ENCODE assay signal across 8 cellular contexts in genomic region chr2:176187306-176188217, GRCh38. TPM values are rescaled to one million over a fixed set of nuclear protein-coding genes. Genes with fewer than 3 reads are reported as not detected.
DNase-seq lines count a peak whose midpoint lies in the region; ATAC-seq and TF ChIP-seq lines count a peak whose summit lies in the region.

No MANE protein-coding gene starts in this region.

- H3K27me3 ChIP-seq in KMS-11 (ENCODE audit: insufficient read depth, low read depth) = no peaks in the 10 kb centered on the region; the same call in 1 of the 2 replicates
- H3K27me3 ChIP-seq in vagina = peaks cover 20% of the 10 kb centered on the region

- H3K27me3 Mint-ChIP-seq in MCF 10A (ENCODE audit: insufficient read depth, unreplicated experiment) (no peaks in the 10 kb centered on the region), memory B cell (peaks cover 16% of the 10 kb centered on the region)

- no peaks in the 10 kb centered on the region for H3K9me3 ChIP-seq in vagina

- H3K79me2 ChIP-seq in KMS-11 (ENCODE audit: insufficient read depth, low read depth) = no peaks in the 10 kb centered on the region

- peak overlapping the region; percentile 11 for H3K4me3 ChIP-seq in KMS-11 (IDR thresholded peaks at IDR 0.05; ENCODE audit: insufficient read depth, low read depth, low read length)
- H3K4me3 ChIP-seq in vagina = peak overlapping the region; percentile 46 to 57

- H3K4me3 Mint-ChIP-seq in MCF 10A (ENCODE audit: unreplicated experiment) (peak overlapping the region; percentile 41), memory B cell (peak overlapping the region; percentile 89)

- BruUV-seq in MCF 10A (replicated peaks; lab: Mats Ljungman, UMichigan) = no TSS peak

- DNase-seq in EH (ENCODE audit: low read depth) (peak; percentile 8), MCF 10A (ENCODE audit: unreplicated experiment) (no peak), memory B cell (ENCODE audit: low spot score in 2 of 2) (no peak), vagina (ENCODE audit: extremely low spot score in 2 of 2) (no peak), epidermal melanocyte (ENCODE audit: insufficient read length, low spot score) (no peak), SKM-1 (lab: John Stamatoyannopoulos, UW; ENCODE audit: unreplicated experiment) (no peak)

- POLR2A ChIA-PET in MCF 10A (lab: Yijun Ruan, JAX) = interaction anchor here (0.7 kb wide), 1 partner anchor 12 kb away, joined by 3 read pairs; no protein-coding TSS in a partner anchor

- H3K9ac ChIP-seq in KMS-11 = peak overlapping the region; percentile 61; the same call in 1 of the 2 replicates

- TF ChIP-seq CTCF in KMS-11 (conservative IDR thresholded peaks at IDR 0.05; ENCODE audit: low read depth, low read length) (no peak), MCF 10A (IDR thresholded peaks at IDR 0.05; ENCODE audit: unreplicated experiment) (no peak), vagina (IDR thresholded peaks at IDR 0.05) (no peak)

- no peaks in the 10 kb centered on the region for H4K20me1 ChIP-seq in KMS-11 (ENCODE audit: insufficient read depth)

- H3K4me2 ChIP-seq in KMS-11 = peak overlapping the region; percentile 31

- peak overlapping the region; percentile 70; the same call in 1 of the 2 replicates for H2AFZ ChIP-seq in KMS-11 (ENCODE audit: low read depth)

- H3K4me1 ChIP-seq in KMS-11 (ENCODE audit: low read depth, poor library complexity, severe bottlenecking) (no peaks in the 10 kb centered on the region), vagina (peaks cover 25% of the 10 kb centered on the region)

- no peaks in the 10 kb centered on the region for H3K36me3 Mint-ChIP-seq in MCF 10A (ENCODE audit: insufficient read depth, unreplicated experiment)
- no peaks in the 10 kb centered on the region for H3K36me3 Mint-ChIP-seq in memory B cell

- no peak for ATAC-seq in memory B cell (ENCODE audit: low read depth)
- ATAC-seq in HG03025 (IDR thresholded peaks at IDR 0.05; ENCODE audit: low FRiP score, unreplicated experiment) = no peak

- H3K4me1 Mint-ChIP-seq in MCF 10A (ENCODE audit: insufficient read depth, unreplicated experiment) (no peaks in the 10 kb centered on the region), memory B cell (peaks cover 14% of the 10 kb centered on the region)

- H3K9me3 Mint-ChIP-seq in MCF 10A (ENCODE audit: unreplicated experiment) = no peaks in the 10 kb centered on the region
- H3K9me3 Mint-ChIP-seq in memory B cell = no peaks in the 10 kb centered on the region

- H3K27ac ChIP-seq in KMS-11 (no peak overlapping the region), vagina (peak overlapping the region; percentile 32)

- H3K27ac Mint-ChIP-seq in MCF 10A (ENCODE audit: low read depth, unreplicated experiment) = no peak overlapping the region
- H3K27ac Mint-ChIP-seq in memory B cell = no peak overlapping the region

- CTCF ChIA-PET in MCF 10A (lab: Yijun Ruan, JAX) = interaction anchor here (0.6 to 1.2 kb wide), 5 partner anchors 15 to 465 kb away, joined by 3 to 4 read pairs (median 4); no protein-coding TSS in a partner anchor

- TF ChIP-seq POLR2A in vagina (IDR thresholded peaks at IDR 0.05) = no peak

- intact Hi-C loops in MCF 10A (cut with micrococcal nuclease) = loop anchor here (1.0 kb wide), 1 partner anchor 20 kb away; no protein-coding TSS in a partner anchor
- intact Hi-C loops in vagina (cut with DNase I) = no loop called here

- H3K36me3 ChIP-seq in KMS-11 (ENCODE audit: insufficient read depth) (no peaks in the 10 kb centered on the region), vagina (no peaks in the 10 kb centered on the region)

RNA-seq across cellular contexts. Expression of gene HOXD1, which starts 0.9 kb away (rescaled TPM):
- total RNA-seq in MCF 10A (2022) = not detected in 2 replicates
- 1.2 TPM for total RNA-seq in vagina

RNA-seq across cellular contexts. Expression of gene HOXD3, which starts 30.5 kb away (rescaled TPM):
- not detected in 2 replicates for total RNA-seq in MCF 10A (2022)
- total RNA-seq in vagina = 11.8 TPM

RNA-seq across cellular contexts. Expression of gene HOXD4, which starts 36.2 kb away (rescaled TPM):
- total RNA-seq in MCF 10A (2022) = not detected in 2 replicates
- 4.9 TPM for total RNA-seq in vagina

RNA-seq across cellular contexts. Expression of gene HOXD8, which starts 58.1 kb away (rescaled TPM):
- total RNA-seq in MCF 10A (2022) (not detected in 2 replicates), vagina (10.3 TPM)

Comparison
In these comparisons a context has a peak if more than half of its experiments do, and no peak if none do; other contexts are left out.
1. RNA of gene HOXD3, which starts 30.5 kb away (total RNA-seq): 11.8 TPM in vagina (single experiment); not detected in MCF 10A; every median in the first group is over 10 times any median in the second.